ENCODE assay signal across 26 cellular contexts in the genomic region with DNA sequence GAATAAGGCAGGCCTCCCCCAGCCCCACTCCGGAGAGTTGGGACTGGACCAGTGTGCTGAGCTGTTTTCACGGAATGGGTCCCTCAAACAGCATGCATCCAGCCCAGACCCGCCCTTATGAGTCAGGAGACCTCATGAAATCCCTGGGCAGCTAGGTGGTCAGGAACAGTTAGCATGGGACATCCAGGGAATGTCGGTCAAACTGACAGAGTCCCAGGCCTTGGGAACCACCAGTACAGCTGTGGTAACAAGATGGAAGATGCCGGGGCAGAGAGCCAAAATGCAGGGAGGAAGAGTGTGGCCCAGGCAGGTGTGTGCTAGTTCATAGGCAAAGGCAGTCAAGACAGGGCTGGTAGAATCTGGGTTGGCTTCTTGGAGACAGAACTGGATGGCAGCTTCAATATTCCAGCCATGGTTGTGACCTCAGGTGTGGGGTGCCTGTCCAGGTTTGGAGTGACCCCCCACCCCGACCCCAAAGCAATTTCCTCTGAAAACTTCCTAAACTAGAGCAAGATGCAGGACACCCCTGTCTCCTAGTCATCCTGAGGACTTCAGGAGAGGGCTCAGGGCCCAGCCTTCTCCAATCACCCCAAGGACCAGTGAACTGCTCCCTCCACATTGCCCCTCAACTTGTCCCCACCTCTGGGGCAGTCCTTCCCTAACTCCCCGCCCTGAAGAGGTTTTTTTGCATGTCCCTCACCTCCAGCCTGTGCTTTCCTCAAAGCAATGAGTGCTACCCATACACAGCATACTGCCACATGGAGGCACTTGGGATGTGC. TPM values are rescaled to one million over a fixed set of nuclear protein-coding genes. Genes with fewer than 3 reads are reported as not detected.
DNase-seq lines count a peak whose midpoint lies in the region; ATAC-seq and TF ChIP-seq lines count a peak whose summit lies in the region.
"Had no signal": no experiment of that assay in that cellular context is flagged by ENCODE, and none has a peak within 500 bp of the region (broad histone marks: within the 10 kb centered on the region; RNA-seq: fewer than 3 reads in every experiment).

No MANE protein-coding gene starts in this region.

- no peak overlapping the region for H3K27ac ChIP-seq in heart right ventricle
- H3K27ac ChIP-seq in tibial artery = no peak overlapping the region
- H3K27ac ChIP-seq: C4-2B, coronary artery, gastroesophageal sphincter, testis had no signal

- no peaks in the 10 kb centered on the region for H3K36me3 ChIP-seq in heart right ventricle
- H3K36me3 ChIP-seq in tibial artery = no peaks in the 10 kb centered on the region
- H3K36me3 ChIP-seq: gastroesophageal sphincter had no signal

- no peak overlapping the region for H3K4me3 Mint-ChIP-seq in MCF 10A (ENCODE audit: unreplicated experiment)
- H3K4me3 Mint-ChIP-seq: effector memory CD8-positive, alpha-beta T cell; H9; stimulated activated naive B cell treated with anti-CD40 and anti-IgM and Interleukin-4, amounts not matched to agents 10 μg/mL and 1 μg/mL and 100 μg/mL, for 72 hours; WTC11 had no signal

- H3K4me1 Mint-ChIP-seq in MCF 10A (ENCODE audit: insufficient read depth, unreplicated experiment) = peaks cover 24% of the 10 kb centered on the region
- H3K4me1 Mint-ChIP-seq: H9, WTC11 had no signal

- H3K36me3 Mint-ChIP-seq in MCF 10A (ENCODE audit: insufficient read depth, unreplicated experiment) = no peaks in the 10 kb centered on the region
- H3K36me3 Mint-ChIP-seq: IgD-negative memory B cell; stimulated activated naive B cell treated with anti-CD40 and anti-IgM and Interleukin-4, amounts not matched to agents 10 μg/mL and 1 μg/mL and 100 μg/mL, for 72 hours; WTC11 had no signal

- TF ChIP-seq CTCF in heart right ventricle (IDR thresholded peaks at IDR 0.05) = no peak
- TF ChIP-seq CTCF in MCF 10A (IDR thresholded peaks at IDR 0.05; ENCODE audit: unreplicated experiment) = no peak
- TF ChIP-seq CTCF in tibial artery (IDR thresholded peaks at IDR 0.05) = no peak

- H3K27ac Mint-ChIP-seq in MCF 10A (ENCODE audit: low read depth, unreplicated experiment) = no peak overlapping the region
- H3K27ac Mint-ChIP-seq: effector memory CD8-positive, alpha-beta T cell; H9; stimulated activated naive B cell treated with anti-CD40 and anti-IgM and Interleukin-4, amounts not matched to agents 10 μg/mL and 1 μg/mL and 100 μg/mL, for 72 hours; WTC11 had no signal

- intact Hi-C loops in Right ventricle myocardium superior (cut with DNase I) = no loop called here
- intact Hi-C loops in heart right ventricle (cut with DNase I) = no loop called here
- intact Hi-C loops in MCF 10A (cut with micrococcal nuclease) = loop anchor here (1.0 kb wide), 1 partner anchor 20 kb away; no protein-coding TSS in a partner anchor
- intact Hi-C loops in tibial artery (cut with DNase I; ENCODE audit: low total_unique reads) = no loop called here

- peak; percentile 22 for DNase-seq in Right ventricle myocardium superior
- DNase-seq in heart right ventricle = no peak
- peak; percentile 41 for DNase-seq in MCF 10A (ENCODE audit: unreplicated experiment)
- DNase-seq in kidney tubule cell (ENCODE audit: low spot score) = peak; percentile 76
- peak; percentile 16 to 46 for DNase-seq in tibial artery
- no peak for DNase-seq in hippocampal formation (lab: John Stamatoyannopoulos, UW)
- DNase-seq in RPMI8226 = no peak
- DNase-seq: activated CD4-positive, alpha-beta T cell treated with anti-CD3 and anti-CD28 coated beads, Interleukin-2, amount 50 U/mL, for 48 hours; activated gamma-delta T cell treated with Interleukin-2 at 50 U/mL for 16 hours; Calu3; effector memory CD8-positive, alpha-beta T cell; H9; NCI-H2081 treated with DMSO at 0.1 percent for 48 hours; NCI-H345; NCI-H748 treated with DMSO at 0.1 percent for 48 hours; stimulated activated CD4-positive, alpha-beta T cell treated with anti-CD3 and anti-CD28 coated beads, Interleukin-12 subunit alpha, Interleukin-12 subunit beta, amount 100 ng/mL, for 4 hours; stimulated activated CD4-positive, alpha-beta T cell treated with anti-CD3 and anti-CD28 coated beads, Interleukin-4, amount 100 ng/mL, for 24 hours; stimulated activated naive B cell treated with anti-CD40 and anti-IgM and Interleukin-4, amounts not matched to agents 10 μg/mL and 1 μg/mL and 100 μg/mL, for 72 hours; testis had no signal

- ATAC-seq in Right ventricle myocardium superior (ENCODE audit: poor library complexity) = no peak
- ATAC-seq in heart right ventricle = no peak
- ATAC-seq in GM18498 (IDR thresholded peaks at IDR 0.05; ENCODE audit: unreplicated experiment) = no peak
- ATAC-seq: effector memory CD8-positive, alpha-beta T cell; gastroesophageal sphincter; SK-N-SH treated with all-trans-retinoic acid at 6 μM for 48 hours; stimulated activated naive B cell treated with anti-CD40 and anti-IgM and Interleukin-4, amounts not matched to agents 10 μg/mL and 1 μg/mL and 100 μg/mL, for 72 hours; WTC11 had no signal

- CTCF ChIA-PET in MCF 10A (lab: Yijun Ruan, JAX) = interaction anchor here (0.7 to 3.5 kb wide), 9 partner anchors 9 to 153 kb away, joined by 3 to 62 read pairs (median 24); partner anchors contain the start of gene FAHD2A

- no peaks in the 10 kb centered on the region for H3K9me3 Mint-ChIP-seq in MCF 10A (ENCODE audit: unreplicated experiment)
- H3K9me3 Mint-ChIP-seq: effector memory CD8-positive, alpha-beta T cell; H9; IgD-negative memory B cell; stimulated activated naive B cell treated with anti-CD40 and anti-IgM and Interleukin-4, amounts not matched to agents 10 μg/mL and 1 μg/mL and 100 μg/mL, for 72 hours; WTC11 had no signal

- H3K27me3 ChIP-seq in heart right ventricle = peaks cover 0 to 55% (median 21%) of the 10 kb centered on the region in 7 donors
- H3K27me3 ChIP-seq in tibial artery = peaks cover 0 to 7% of the 10 kb centered on the region in 2 donors
- H3K27me3 ChIP-seq: testis had no signal

- BruUV-seq in MCF 10A (replicated peaks; lab: Mats Ljungman, UMichigan) = no TSS peak

- no peaks in the 10 kb centered on the region for H3K27me3 Mint-ChIP-seq in MCF 10A (ENCODE audit: insufficient read depth, unreplicated experiment)

- 82 to 87% methylated on average over 7 of the region's 7 CpGs for WGBS in heart right ventricle, 2 donors

- POLR2A ChIA-PET in MCF 10A (lab: Yijun Ruan, JAX) = interaction anchor here (4.3 kb wide), 1 partner anchor 9 kb away, joined by 49 read pairs; no protein-coding TSS in a partner anchor

- H3K9me3 ChIP-seq in heart right ventricle (no peaks in the 10 kb centered on the region), tibial artery (no peaks in the 10 kb centered on the region)
- H3K9me3 ChIP-seq: gastroesophageal sphincter, testis had no signal

- H3K4me1 ChIP-seq in heart right ventricle (peaks cover 0 to 23% (median 11%) of the 10 kb centered on the region in 9 donors), tibial artery (peaks cover 0 to 18% (median 14%) of the 10 kb centered on the region in 4 donors)

- no peak overlapping the region for H3K4me3 ChIP-seq in heart right ventricle
- no peak overlapping the region for H3K4me3 ChIP-seq in tibial artery
- H3K4me3 ChIP-seq: coronary artery, gastroesophageal sphincter, testis had no signal

RNA-seq across cellular contexts. Expression of gene KCNIP3, which starts 46.5 kb away (rescaled TPM):
- 8.4 TPM for total RNA-seq in Right ventricle myocardium superior
- 1 to 10 TPM; 2.1 to 8.0 (median 3.9) TPM for total RNA-seq in heart right ventricle
- polyA plus RNA-seq in heart right ventricle = 1 to 10 TPM; 3.6 to 6.8 TPM
- 9.5 and 15.6 TPM in 2 replicates for total RNA-seq in MCF 10A (2022)
- polyA plus RNA-seq: IgD-negative memory B cell had no signal

RNA-seq across cellular contexts. Expression of gene FAHD2A, which starts 58.9 kb away (rescaled TPM):
- 39.9 TPM for total RNA-seq in Right ventricle myocardium superior
- 10 to 100 TPM; 24.1 to 45.1 (median 39.8) TPM for total RNA-seq in heart right ventricle
- 10 to 100 TPM; 26.5 to 40.9 TPM for polyA plus RNA-seq in heart right ventricle
- 23.9 and 24.1 TPM in 2 replicates for total RNA-seq in MCF 10A (2022)

Comparison
In these comparisons a context has a peak if more than half of its experiments do, and no peak if none do; other contexts are left out.
1. DNase-seq: peak in Right ventricle myocardium superior (single experiment), MCF 10A (single experiment), kidney tubule cell (single experiment) and tibial artery (2 of 2); none in heart right ventricle (0 of 2), hippocampal formation (0 of 2) and RPMI8226 (single experiment).